In the genomic region with DNA sequence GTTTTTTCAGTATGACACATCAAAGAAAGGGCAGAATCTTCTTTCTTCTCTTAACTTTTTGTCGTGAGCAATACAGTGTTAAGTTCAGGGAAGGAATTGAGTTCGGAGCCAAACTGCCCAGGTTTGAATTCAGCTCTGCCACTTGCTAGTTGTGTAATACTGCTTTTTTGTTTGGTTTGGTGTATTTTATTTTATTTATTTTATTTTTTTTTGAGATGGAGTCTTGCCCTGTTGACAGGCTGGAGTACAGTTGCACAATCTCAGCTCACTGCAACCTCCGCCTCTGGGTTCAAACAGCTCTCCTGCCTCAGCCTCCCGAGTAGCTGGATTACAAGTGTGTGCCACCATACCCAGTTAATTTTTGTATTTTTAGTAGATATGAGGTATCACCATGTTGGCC, we compare ENCODE assay signal across 25 cellular contexts.
"Had no signal": no experiment of that assay in that cellular context is flagged by ENCODE, and none has a peak within 500 bp of the region (broad histone marks: within the 10 kb centered on the region; RNA-seq: fewer than 3 reads in every experiment).

No MANE protein-coding gene starts in this region.

- H3K4me1 ChIP-seq: foreskin keratinocyte, gastrocnemius medialis had no signal

- H3K27ac Mint-ChIP-seq: dendritic cell treated with granulocyte-macrophage colony-stimulating factor and Interleukin-4, amounts not matched to agents 40 ng/mL and 50 ng/mL, for 4 days; effector memory CD8-positive, alpha-beta T cell; endodermal cell had no signal

- H3K27ac ChIP-seq: colonic mucosa, coronary artery, dorsolateral prefrontal cortex, epithelial cell of prostate, esophagus muscularis mucosa, esophagus squamous epithelium, foreskin keratinocyte, gastrocnemius medialis, gastroesophageal sphincter, heart left ventricle had no signal

- ATAC-seq: effector memory CD8-positive, alpha-beta T cell; esophagus mucosa; foreskin keratinocyte; gastrocnemius medialis; gastroesophageal sphincter; heart left ventricle had no signal

- H3K36me3 ChIP-seq: colonic mucosa, esophagus muscularis mucosa, esophagus squamous epithelium, gastrocnemius medialis, gastroesophageal sphincter, heart left ventricle had no signal

- FAIRE-seq: colon, endothelial cell of umbilical vein had no signal

- H3K9me3 ChIP-seq: colonic mucosa, esophagus muscularis mucosa, esophagus squamous epithelium, gastrocnemius medialis, gastroesophageal sphincter, heart left ventricle had no signal

- H3K27me3 ChIP-seq: colonic mucosa, dorsolateral prefrontal cortex, esophagus muscularis mucosa had no signal

- DNase-seq: colonic mucosa; cortex of kidney; dermis blood vessel endothelial cell; dorsolateral prefrontal cortex; effector CD4-positive, alpha-beta T cell; effector CD8-positive, alpha-beta T cell; effector memory CD4-positive, alpha-beta T cell; effector memory CD8-positive, alpha-beta T cell; endodermal cell; erythroblast; esophagus squamous epithelium; foreskin fibroblast; foreskin keratinocyte; foreskin melanocyte; gastrocnemius medialis; glutamatergic neuron; heart left ventricle had no signal

- H3K9me3 Mint-ChIP-seq: dendritic cell treated with granulocyte-macrophage colony-stimulating factor and Interleukin-4, amounts not matched to agents 40 ng/mL and 50 ng/mL, for 4 days; effector memory CD8-positive, alpha-beta T cell; endodermal cell had no signal

- H3K4me3 Mint-ChIP-seq: dendritic cell treated with granulocyte-macrophage colony-stimulating factor and Interleukin-4, amounts not matched to agents 40 ng/mL and 50 ng/mL, for 4 days; effector memory CD8-positive, alpha-beta T cell; endodermal cell had no signal

- H3K4me3 ChIP-seq: colonic mucosa, coronary artery, dorsolateral prefrontal cortex, esophagus muscularis mucosa, esophagus squamous epithelium, gastrocnemius medialis, gastroesophageal sphincter, heart left ventricle had no signal
